31 cellular contexts compared by ENCODE assay signal in genomic region chr6:8061736-8062135, GRCh38.
"Had no signal": no experiment of that assay in that cellular context is flagged by ENCODE, and none has a peak within 500 bp of the region (broad histone marks: within the 10 kb centered on the region; RNA-seq: fewer than 3 reads in every experiment).

No MANE protein-coding gene starts in this region.

- DNase-seq: Karpas-422, MG63, NCI-H1048, NCI-H1092 treated with DMSO at 0.1 percent for 48 hours, NCI-H1105 treated with DMSO at 0.1 percent for 48 hours, NCI-H1417, NCI-H1436, NCI-H146, NCI-H1694, NCI-H187, NCI-H1930, NCI-H2029 treated with DMSO at 0.1 percent for 48 hours, NCI-H2081 treated with DMSO at 0.1 percent for 48 hours, NCI-H2107, NCI-H2171, NCI-H226, NCI-H446 treated with DMSO at 0.1 percent for 48 hours, NCI-H510A, NCI-H524, NCI-H526, NCI-H69, NCI-H748 treated with DMSO at 0.1 percent for 48 hours, PC-9, SHP77, SIG-M5, SJCRH30 had no signal

- H3K4me3 ChIP-seq: MG63, PC-9, SJCRH30 had no signal

- H3K27ac ChIP-seq: KMS-11, PC-9, RWPE1, SJCRH30 had no signal

- H3K4me2 ChIP-seq: KMS-11, PC-9 had no signal

- H2AFZ ChIP-seq: PC-9 had no signal

- H3K9ac ChIP-seq: KMS-11 had no signal

- H3K36me3 ChIP-seq: SJCRH30 had no signal

- H3K9me3 ChIP-seq: MG63, SJCRH30 had no signal

- ATAC-seq: Panc1, Right ventricle myocardium inferior, SK-N-SH treated with all-trans-retinoic acid at 6 μM for 48 hours had no signal

- H3K27me3 ChIP-seq: MG63, SJCRH30 had no signal
